In genomic region chr11:6481012-6481923, GRCh38 we compare ENCODE assay signal across 8 cellular contexts. TPM values are rescaled to one million over a fixed set of nuclear protein-coding genes. Genes with fewer than 3 reads are reported as not detected.
DNase-seq lines count a peak whose midpoint lies in the region; ATAC-seq, FAIRE-seq and TF ChIP-seq lines count a peak whose summit lies in the region.

Gene ARFIP2, minus strand, starts transcription at chr11:6481331. Its CDS starts 910 bp downstream, at chr11:6480421.
Gene TIMM10B, plus strand, starts transcription at chr11:6481501. Its CDS starts 16 bp downstream, at chr11:6481517.

- H4K20me1 ChIP-seq in OCI-LY7 (ENCODE audit: insufficient read depth, low read length) (peaks cover 10% of the 10 kb centered on the region; the same call in 1 of the 2 replicates), endothelial cell of umbilical vein (replicated peaks; ENCODE audit: control insufficient read depth, extremely low read depth, insufficient read depth, low read length) (no peaks in the 10 kb centered on the region)

- H3K4me3 ChIP-seq in OCI-LY7 (ENCODE audit: low read depth, low read length, poor library complexity, severe bottlenecking) = peak within 1 kb of the TSS; percentile 96
- peak within 1 kb of the TSS; percentile 19 to 65 (median 57) for H3K4me3 ChIP-seq in endothelial cell of umbilical vein (replicated peaks in 1 of 3; ENCODE audit: insufficient read depth in 1 of 3, low read depth in 1 of 3, low read length in 3 of 3)

- H3K36me3 ChIP-seq in OCI-LY7 (ENCODE audit: insufficient read depth, low read length) (peaks cover 76% of the 10 kb centered on the region), endothelial cell of umbilical vein (ENCODE audit: control insufficient read depth in 2 of 2, extremely low read depth in 1 of 2, insufficient read depth in 2 of 2, low read length in 2 of 2) (peaks cover 7 to 21% of the 10 kb centered on the region in 2 experiments)

- dilution Hi-C loops in endothelial cell of umbilical vein (cut with MboI; ENCODE audit: extremely low pct_ligation_motif_present, low sequenced_read_pairs) = no loop called here

- H3K27ac ChIP-seq in OCI-LY7 (ENCODE audit: low read depth, low read length, poor library complexity, severe bottlenecking) (peak within 1 kb of the TSS; percentile 70), endothelial cell of umbilical vein (ENCODE audit: insufficient read depth, low read depth, low read length) (peak within 1 kb of the TSS; percentile 72)

- no peak for TF ChIP-seq CTCF in D721Med (IDR thresholded peaks at IDR 0.05; ENCODE audit: insufficient read depth, missing control alignments)
- no peak for TF ChIP-seq CTCF in OCI-LY7 (conservative IDR thresholded peaks at IDR 0.05; ENCODE audit: low read length)
- TF ChIP-seq CTCF in endothelial cell of umbilical vein (IDR thresholded peaks at IDR 0.05; ENCODE audit: extremely low read depth in 1 of 2, insufficient read depth in 1 of 2, low read depth in 1 of 2, low read length in 2 of 2) = no peak

- DNase-seq in D721Med (ENCODE audit: insufficient read length, low spot score) (peak; percentile 87), HuH-7.5 (ENCODE audit: low spot score) (peak; percentile 88), OCI-LY7 (ENCODE audit: low spot score) (peak; percentile 99), activated T-cell treated with anti-CD3 and anti-CD28 coated beads for 1 hour (ENCODE audit: low read depth) (peak; percentile 90), endothelial cell of umbilical vein (ENCODE audit: low read depth, low spot score) (peak; percentile 98), midbrain (lab: John Stamatoyannopoulos, UW) (peak; percentile 99)
- peak; percentile 90 to 92 for DNase-seq in stimulated activated CD8-positive, alpha-beta memory T cell treated with anti-CD3 and anti-CD28 coated beads, Interleukin-2, amount 100 ng/mL, for 1 hour (ENCODE audit: low read depth in 2 of 2)

- H3K9me3 ChIP-seq in OCI-LY7 (ENCODE audit: low read length) (no peaks in the 10 kb centered on the region), endothelial cell of umbilical vein (replicated peaks; ENCODE audit: control insufficient read depth, insufficient read depth, low read length) (no peaks in the 10 kb centered on the region)

- H3K9me1 ChIP-seq in endothelial cell of umbilical vein (replicated peaks; ENCODE audit: control insufficient read depth, extremely low read depth, insufficient read depth, low read length) = no peaks in the 10 kb centered on the region

- peak within 1 kb of the TSS; percentile 70 for H3K9ac ChIP-seq in endothelial cell of umbilical vein (replicated peaks; ENCODE audit: extremely low read depth, insufficient read depth, low read length)

- H2AFZ ChIP-seq in OCI-LY7 (ENCODE audit: low read length) = peak within 1 kb of the TSS; percentile 60; the same call in 1 of the 2 replicates
- H2AFZ ChIP-seq in endothelial cell of umbilical vein (ENCODE audit: low read depth, low read length) = peak within 1 kb of the TSS; percentile 6

- no peaks in the 10 kb centered on the region for H3K27me3 ChIP-seq in endothelial cell of umbilical vein (ENCODE audit: control insufficient read depth in 2 of 2, insufficient read depth in 2 of 2, low read length in 2 of 2)

- H3K79me2 ChIP-seq in OCI-LY7 (ENCODE audit: insufficient read depth, low read depth, low read length) (peaks cover 38% of the 10 kb centered on the region), endothelial cell of umbilical vein (ENCODE audit: control insufficient read depth, insufficient read depth, low read length) (peaks cover 36% of the 10 kb centered on the region)

- ATAC-seq in GM21526 (IDR thresholded peaks at IDR 0.05; ENCODE audit: low FRiP score, unreplicated experiment) = peak; percentile 98

- H3K9me2 ChIP-seq in OCI-LY7 (ENCODE audit: insufficient read depth, low read length) = no peaks in the 10 kb centered on the region

- no peak for FAIRE-seq in D721Med (lab: Jason Lieb, UNC)
- FAIRE-seq in endothelial cell of umbilical vein (lab: Jason Lieb, UNC) = peak; percentile 100

- no TSS peak for BruUV-seq in OCI-LY7 (replicated peaks; lab: Mats Ljungman, UMichigan)
- TSS peak; percentile 50 for BruUV-seq in endothelial cell of umbilical vein (replicated peaks; lab: Mats Ljungman, UMichigan)

- H3K4me2 ChIP-seq in OCI-LY7 (ENCODE audit: low read length) (peak within 1 kb of the TSS; percentile 94), endothelial cell of umbilical vein (ENCODE audit: insufficient read depth, low read length) (peak within 1 kb of the TSS; percentile 85)

- H3K4me1 ChIP-seq in OCI-LY7 (ENCODE audit: insufficient read depth, low read length, poor library complexity, severe bottlenecking) (peaks cover 22% of the 10 kb centered on the region), endothelial cell of umbilical vein (ENCODE audit: control insufficient read depth, extremely low read depth, insufficient read depth, low read length) (peaks cover 18% of the 10 kb centered on the region)

- peak; percentile 70 for TF ChIP-seq POLR2A in endothelial cell of umbilical vein (IDR thresholded peaks at IDR 0.05; ENCODE audit: low read depth, low read length)

- intact Hi-C loops in OCI-LY7 (cut with micrococcal nuclease; ENCODE audit: unreplicated experiment) (loop anchor here (1.0 to 5.0 kb wide), 2 partner anchors 91 to 121 kb away; partner anchors contain the start of genes ILK, RRP8 and SMPD1), endothelial cell of umbilical vein (cut with micrococcal nuclease) (loop anchor here (1.0 to 2.0 kb wide), 7 partner anchors 8 to 214 kb away; partner anchors contain the start of genes APBB1, MRPL17, SMPD1 and TAF10)

- CTCF ChIA-PET in OCI-LY7 (lab: Charles Lee; ENCODE audit: unreplicated experiment) = interaction anchor here (0.5 to 1.4 kb wide), 5 partner anchors 9 to 134 kb away, joined by 3 to 4 read pairs (median 3); no protein-coding TSS in a partner anchor
- CTCF ChIA-PET in endothelial cell of umbilical vein (lab: Charles Lee) = interaction anchor here (0.7 to 2.6 kb wide), 16 partner anchors 9 to 276 kb away, joined by 3 to 28 read pairs (median 4); partner anchors contain the start of genes APBB1 and MRPL17

- POLR2A ChIA-PET in OCI-LY7 (lab: Charles Lee) = interaction anchor here (0.6 to 2.1 kb wide), 19 partner anchors 8 to 205 kb away, joined by 3 to 13 read pairs (median 4); partner anchors contain the start of genes APBB1, MRPL17 and TRIM3
- POLR2A ChIA-PET in endothelial cell of umbilical vein (lab: Charles Lee) = interaction anchor here (0.7 to 1.6 kb wide), 4 partner anchors 9 to 103 kb away, joined by 3 to 8 read pairs (median 4); no protein-coding TSS in a partner anchor

TF ChIP-seq in endothelial cell of umbilical vein, 7 proteins besides CTCF, POLR2A, EP300 and RAD21:
- TF ChIP-seq EZH2 (IDR thresholded peaks at IDR 0.05; ENCODE audit: borderline replicate concordance, low read depth, low read length, severe bottlenecking) = no peak
- TF ChIP-seq POLR2AphosphoS5 (IDR thresholded peaks at IDR 0.05; ENCODE audit: insufficient read depth, low read depth, low read length) = peak; percentile 83
- TF ChIP-seq FOS (IDR thresholded peaks at IDR 0.05; ENCODE audit: borderline replicate concordance, insufficient read depth, low read length) = no peak
- TF ChIP-seq MYC (IDR thresholded peaks at IDR 0.05; ENCODE audit: low read depth, low read length) = peak; percentile 86
- TF ChIP-seq MAX (IDR thresholded peaks at IDR 0.05; ENCODE audit: insufficient read depth, insufficient read length) = peak; percentile 78
- TF ChIP-seq JUN (IDR thresholded peaks at IDR 0.05; ENCODE audit: borderline replicate concordance, insufficient read depth, insufficient read length, low read depth) = no peak
- TF ChIP-seq GATA2 (IDR thresholded peaks at IDR 0.05; ENCODE audit: insufficient read depth, insufficient read length, low read depth, low read length) = no peak

RNA-seq across cellular contexts. Expression of gene ARFIP2, which starts in this region (rescaled TPM):
- 40.7 and 55.9 TPM in 2 replicates for total RNA-seq in OCI-LY7 (2014; rRNA removed; shearing (Covaris generic))
- 44.0 and 49.0 TPM in 2 replicates for total RNA-seq in OCI-LY7 (2022)
- total RNA-seq in endothelial cell of umbilical vein = 46.7 and 48.4 TPM in 2 replicates
- polyA plus RNA-seq in endothelial cell of umbilical vein = 62.9 and 64.6 TPM in 2 replicates
- 62.8 and 66.9 TPM in 2 replicates for polyA plus RNA-seq in endothelial cell of umbilical vein (2011; cell fraction: cytosol; rRNA removed)
- 182 and 186 TPM in 2 replicates for polyA plus RNA-seq in endothelial cell of umbilical vein (2011; cell fraction: nucleus; rRNA removed)
- polyA plus RNA-seq in endothelial cell of umbilical vein (2012) = 45.9 and 53.9 TPM in 2 replicates
- polyA minus RNA-seq in endothelial cell of umbilical vein = 69.7 and 72.9 TPM in 2 replicates
- 30.1 TPM for polyA minus RNA-seq in endothelial cell of umbilical vein (2011; cell fraction: cytosol; rRNA and poly(A)+ RNA removed)
- polyA minus RNA-seq in endothelial cell of umbilical vein (2011; cell fraction: nucleus; rRNA and poly(A)+ RNA removed) = 44.2 and 61.9 TPM in 2 replicates

RNA-seq across cellular contexts. Expression of gene TIMM10B, which starts in this region (rescaled TPM):
- 43.7 and 52.8 TPM in 2 replicates for total RNA-seq in OCI-LY7 (2014; rRNA removed; shearing (Covaris generic))
- total RNA-seq in OCI-LY7 (2022) (49.9 and 54.6 TPM in 2 replicates), endothelial cell of umbilical vein (29.2 and 31.3 TPM in 2 replicates)
- polyA plus RNA-seq in endothelial cell of umbilical vein = 36.5 and 41.8 TPM in 2 replicates
- polyA plus RNA-seq in endothelial cell of umbilical vein (2011; cell fraction: cytosol; rRNA removed) = 27.9 and 34.4 TPM in 2 replicates
- polyA plus RNA-seq in endothelial cell of umbilical vein (2011; cell fraction: nucleus; rRNA removed) = 37.3 and 38.2 TPM in 2 replicates
- 22.2 and 26.3 TPM in 2 replicates for polyA plus RNA-seq in endothelial cell of umbilical vein (2012)
- 27.1 and 43.6 TPM in 2 replicates for polyA minus RNA-seq in endothelial cell of umbilical vein
- 22.1 TPM for polyA minus RNA-seq in endothelial cell of umbilical vein (2011; cell fraction: cytosol; rRNA and poly(A)+ RNA removed)
- 48.0 and 51.8 TPM in 2 replicates for polyA minus RNA-seq in endothelial cell of umbilical vein (2011; cell fraction: nucleus; rRNA and poly(A)+ RNA removed)

Comparison
In these comparisons a context has a peak if more than half of its experiments do, and no peak if none do; other contexts are left out.
1. Peak in every context shown above with its lines: DNase-seq, ATAC-seq, H3K4me3 ChIP-seq and H3K27ac ChIP-seq.